Comparison of ENCODE assay signal across 27 cellular contexts in the genomic region with DNA sequence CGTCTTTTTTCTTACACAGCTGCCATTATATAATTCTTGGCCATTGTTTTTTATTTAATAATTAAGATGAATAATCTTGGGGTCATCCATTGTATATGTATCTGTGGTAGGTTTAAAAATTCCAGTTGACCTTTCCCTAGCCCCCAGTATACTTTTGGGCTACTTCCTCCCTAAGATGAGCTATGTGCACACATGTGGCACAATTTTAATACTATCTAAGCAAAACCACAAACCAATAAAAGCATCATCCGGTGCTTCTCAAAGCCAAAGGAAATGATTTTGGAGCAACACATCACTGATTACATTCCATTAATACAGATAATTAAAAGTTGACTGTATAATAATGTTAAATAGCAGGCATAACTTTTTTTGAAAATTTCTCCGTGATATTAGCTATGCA.
"Had no signal": no experiment of that assay in that cellular context is flagged by ENCODE, and none has a peak within 500 bp of the region (broad histone marks: within the 10 kb centered on the region; RNA-seq: fewer than 3 reads in every experiment).

No MANE protein-coding gene starts in this region.

- H3K4me1 ChIP-seq: adrenal gland, body of pancreas, pancreas, prostate gland, tibial nerve had no signal

- H3K27me3 ChIP-seq: adrenal gland, body of pancreas, dorsolateral prefrontal cortex, foreskin keratinocyte, heart right ventricle, pancreas, suprapubic skin, tibial nerve had no signal

- H3K27ac Mint-ChIP-seq: activated naive CD4-positive, alpha-beta T cell treated with anti-CD3 and anti-CD28 coated beads for 36 hours; activated naive CD8-positive, alpha-beta T cell treated with anti-CD3 and anti-CD28 coated beads for 36 hours; memory B cell; naive thymus-derived CD8-positive, alpha-beta T cell had no signal

- H3K9me3 Mint-ChIP-seq: activated naive CD4-positive, alpha-beta T cell treated with anti-CD3 and anti-CD28 coated beads for 36 hours; activated naive CD8-positive, alpha-beta T cell treated with anti-CD3 and anti-CD28 coated beads for 36 hours; memory B cell; naive thymus-derived CD8-positive, alpha-beta T cell; neural crest cell had no signal

- H3K4me3 Mint-ChIP-seq: activated naive CD4-positive, alpha-beta T cell treated with anti-CD3 and anti-CD28 coated beads for 36 hours; activated naive CD8-positive, alpha-beta T cell treated with anti-CD3 and anti-CD28 coated beads for 36 hours; memory B cell; naive thymus-derived CD8-positive, alpha-beta T cell; neural crest cell had no signal

- H3K4me3 ChIP-seq: adrenal gland, body of pancreas, coronary artery, dorsolateral prefrontal cortex, heart right ventricle, pancreas, prostate gland, suprapubic skin, tibial nerve had no signal

- H3K27ac ChIP-seq: adrenal gland, body of pancreas, coronary artery, dorsolateral prefrontal cortex, foreskin keratinocyte, heart right ventricle, pancreas, prostate gland, suprapubic skin, tibial nerve, VCaP had no signal

- DNase-seq: activated CD4-positive, alpha-beta T cell treated with anti-CD3 and anti-CD28 coated beads for 4 hours; activated CD4-positive, alpha-beta T cell treated with anti-CD3 and anti-CD28 coated beads, Interleukin-2, amount 50 U/mL, for 4 hours; activated effector memory CD4-positive, alpha-beta T cell treated with Interleukin-2 at 50 U/mL for 16 hours; activated naive CD4-positive, alpha-beta T cell treated with anti-CD3 and anti-CD28 coated beads for 36 hours; activated naive CD8-positive, alpha-beta T cell treated with anti-CD3 and anti-CD28 coated beads for 36 hours; adrenal gland; aorta; body of pancreas; dorsolateral prefrontal cortex; heart right ventricle; naive thymus-derived CD8-positive, alpha-beta T cell; nucleus accumbens; pancreas; retina; small intestine; stimulated activated CD4-positive, alpha-beta T cell treated with anti-CD3 and anti-CD28 coated beads, Interleukin-1b, Interleukin-23, amount 100 ng/mL, for 48 hours; stimulated activated CD4-positive, alpha-beta T cell treated with anti-CD3 and anti-CD28 coated beads, Interleukin-4, amount 100 ng/mL, for 4 hours; stimulated activated naive CD4-positive, alpha-beta T cell had no signal

- H3K27me3 Mint-ChIP-seq: activated naive CD8-positive, alpha-beta T cell treated with anti-CD3 and anti-CD28 coated beads for 36 hours; memory B cell; naive thymus-derived CD8-positive, alpha-beta T cell had no signal

- H3K36me3 ChIP-seq: adrenal gland, pancreas, prostate gland, suprapubic skin had no signal

- H3K4me1 Mint-ChIP-seq: neural crest cell had no signal

- H3K9me3 ChIP-seq: adrenal gland, body of pancreas, pancreas, prostate gland, suprapubic skin, tibial nerve had no signal

- ATAC-seq: body of pancreas; foreskin keratinocyte; heart right ventricle; naive thymus-derived CD8-positive, alpha-beta T cell; pancreas; sciatic nerve had no signal
